8 cellular contexts compared by ENCODE assay signal in the genomic region with DNA sequence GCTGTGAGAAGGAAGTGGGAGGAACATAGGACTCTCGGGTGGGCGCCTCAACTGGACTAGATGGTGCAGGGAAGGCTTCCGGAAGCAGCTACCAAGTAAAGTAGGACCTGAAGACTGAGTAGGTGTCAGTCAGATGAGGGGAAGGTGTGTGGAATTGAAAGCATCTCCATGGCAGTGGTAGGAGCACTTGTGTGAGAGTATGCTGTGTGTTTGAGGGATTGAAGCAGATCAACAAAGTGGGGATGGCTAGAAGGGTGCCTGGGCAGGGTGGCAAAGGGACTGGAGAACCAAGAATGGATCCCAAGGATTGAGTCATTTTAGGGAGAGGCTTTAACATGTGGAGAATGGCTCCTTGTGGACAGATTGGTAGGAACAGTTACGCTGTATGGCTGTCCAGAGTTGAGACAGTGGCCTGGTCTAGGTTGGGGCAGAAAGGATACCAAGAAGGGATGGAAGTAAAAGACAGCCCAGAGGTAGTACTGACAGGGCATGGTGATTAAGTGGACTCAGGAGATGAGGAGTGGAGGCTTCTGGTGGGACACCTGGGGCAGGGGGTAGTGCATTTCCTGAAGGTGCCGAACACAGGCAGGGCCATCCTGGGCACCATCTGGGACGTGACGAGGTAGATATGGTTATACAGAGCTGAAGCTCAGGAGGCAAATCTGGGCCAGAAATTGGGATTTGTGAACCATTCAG. TPM values are rescaled to one million over a fixed set of nuclear protein-coding genes. Genes with fewer than 3 reads are reported as not detected.
A peak's percentile ranks its signal among the peaks of the same experiment; 100 is the strongest.
DNase-seq lines count a peak whose midpoint lies in the region; ATAC-seq and TF ChIP-seq lines count a peak whose summit lies in the region.

No MANE protein-coding gene starts in this region.

- POLR2A ChIA-PET in CD4-positive, alpha-beta T cell (lab: Charles Lee), result no interaction called here

- H3K9ac ChIP-seq in OCI-LY1 (ENCODE audit: low read length), result peak overlapping the region; percentile 99
- peak overlapping the region; percentile 70 for H3K9ac ChIP-seq in neural progenitor cell

- no peak for DNase-seq in CD4-positive, alpha-beta T cell
- DNase-seq in neural progenitor cell (ENCODE audit: low spot score) (no peak), GM03348 (ENCODE audit: low spot score) (no peak), germinal center (ENCODE audit: low spot score) (no peak)

- H2AFZ ChIP-seq in OCI-LY1 (ENCODE audit: low read length) (no peak overlapping the region), neural progenitor cell (replicated peaks) (no peak overlapping the region)

- intact Hi-C loops in CD4-positive, alpha-beta T cell (cut with DNase I, micrococcal nuclease), result loop anchor here in 1 of 2 experiments (2.0 to 10.0 kb wide), 5 partner anchors 147 to 1973 kb away; a partner anchor contains a TSS

- no peaks in the 10 kb centered on the region for H3K9me3 Mint-ChIP-seq in CD4-positive, alpha-beta T cell
- no peaks in the 10 kb centered on the region for H3K9me3 Mint-ChIP-seq in neural progenitor cell

- peak overlapping the region; percentile 99 for H3K4me3 Mint-ChIP-seq in CD4-positive, alpha-beta T cell
- peak overlapping the region; percentile 98 for H3K4me3 Mint-ChIP-seq in neural progenitor cell

- peaks cover 64% of the 10 kb centered on the region for H3K4me1 Mint-ChIP-seq in CD4-positive, alpha-beta T cell (ENCODE audit: low read depth)
- peaks cover 31% of the 10 kb centered on the region for H3K4me1 Mint-ChIP-seq in neural progenitor cell

- no peak for TF ChIP-seq CTCF in CD4-positive, alpha-beta T cell (IDR thresholded peaks at IDR 0.05)
- TF ChIP-seq CTCF in OCI-LY1 (IDR thresholded peaks at IDR 0.05; ENCODE audit: low read length) (no peak), neural progenitor cell (IDR thresholded peaks at IDR 0.05) (no peak)

- peaks cover 32% of the 10 kb centered on the region for H3K36me3 Mint-ChIP-seq in CD4-positive, alpha-beta T cell (ENCODE audit: low read depth)
- peaks cover 7% of the 10 kb centered on the region for H3K36me3 Mint-ChIP-seq in neural progenitor cell

- no peaks in the 10 kb centered on the region for H3K9me3 ChIP-seq in CD4-positive, alpha-beta T cell (ENCODE audit: control insufficient read depth, low read length)
- H3K9me3 ChIP-seq in OCI-LY1 (ENCODE audit: low read length) (no peaks in the 10 kb centered on the region), ectodermal cell (ENCODE audit: control insufficient read depth, low read length) (no peaks in the 10 kb centered on the region), neural progenitor cell (ENCODE audit: low read depth) (no peaks in the 10 kb centered on the region)

- peak overlapping the region; percentile 95 for H3K27ac Mint-ChIP-seq in CD4-positive, alpha-beta T cell
- H3K27ac Mint-ChIP-seq in neural progenitor cell, result no peak overlapping the region

- H3K27me3 Mint-ChIP-seq in CD4-positive, alpha-beta T cell, result no peaks in the 10 kb centered on the region
- peaks cover 4% of the 10 kb centered on the region for H3K27me3 Mint-ChIP-seq in neural progenitor cell (ENCODE audit: insufficient read depth, low read depth)

- H3K4me2 ChIP-seq in OCI-LY1 (ENCODE audit: low read length) (peak overlapping the region; percentile 98), neural progenitor cell (peak overlapping the region; percentile 94)

- CTCF ChIA-PET in CD4-positive, alpha-beta T cell (lab: Charles Lee), result no interaction called here

- H3K4me3 ChIP-seq in OCI-LY1 (ENCODE audit: low read depth, low read length, poor library complexity, severe bottlenecking), result peak overlapping the region; percentile 97
- peak overlapping the region; percentile 91 for H3K4me3 ChIP-seq in ectodermal cell (ENCODE audit: insufficient read depth, low read depth, low read length)
- peak overlapping the region; percentile 86 for H3K4me3 ChIP-seq in neural progenitor cell

- H3F3A ChIP-seq in OCI-LY1 (ENCODE audit: insufficient read depth, low read length) (peaks cover 16% of the 10 kb centered on the region), neural progenitor cell (ENCODE audit: low read depth) (peaks cover 41% of the 10 kb centered on the region)

- ATAC-seq in CD4-positive, alpha-beta T cell (ENCODE audit: poor library complexity), result no peak
- ATAC-seq in HG03565 (IDR thresholded peaks at IDR 0.05; ENCODE audit: unreplicated experiment), result no peak
- no peak for ATAC-seq in HG03159 (IDR thresholded peaks at IDR 0.05; ENCODE audit: unreplicated experiment)

- no peak overlapping the region for H3K27ac ChIP-seq in CD4-positive, alpha-beta T cell (ENCODE audit: low read depth, low read length)
- H3K27ac ChIP-seq in OCI-LY1 (ENCODE audit: low read depth, low read length, poor library complexity, severe bottlenecking), result no peak overlapping the region
- H3K27ac ChIP-seq in ectodermal cell (ENCODE audit: insufficient read depth, low read depth, low read length, poor library complexity, severe bottlenecking), result no peak overlapping the region
- no peak overlapping the region for H3K27ac ChIP-seq in neural progenitor cell

- H4K20me1 ChIP-seq in OCI-LY1 (ENCODE audit: insufficient read depth, low read length), result no peaks in the 10 kb centered on the region
- H4K20me1 ChIP-seq in neural progenitor cell (ENCODE audit: low read depth), result peaks cover 36% of the 10 kb centered on the region

- no peaks in the 10 kb centered on the region for H3K27me3 ChIP-seq in CD4-positive, alpha-beta T cell (ENCODE audit: control insufficient read depth, insufficient read depth, low read length)
- no peaks in the 10 kb centered on the region for H3K27me3 ChIP-seq in OCI-LY1 (ENCODE audit: insufficient read depth, low read length)
- no peaks in the 10 kb centered on the region for H3K27me3 ChIP-seq in ectodermal cell (ENCODE audit: control insufficient read depth, insufficient read depth, low read length, poor library complexity, severe bottlenecking)
- no peaks in the 10 kb centered on the region for H3K27me3 ChIP-seq in neural progenitor cell

- H3K9me2 ChIP-seq in OCI-LY1 (ENCODE audit: low read depth, low read length), result no peaks in the 10 kb centered on the region

- H3K36me3 ChIP-seq in OCI-LY1 (ENCODE audit: insufficient read depth, low read length) (peaks cover 23% of the 10 kb centered on the region; the same call in 1 of the 2 replicates), ectodermal cell (ENCODE audit: control insufficient read depth, insufficient read depth, low read length) (no peaks in the 10 kb centered on the region), neural progenitor cell (no peaks in the 10 kb centered on the region)

- H3K79me2 ChIP-seq in OCI-LY1 (ENCODE audit: insufficient read depth, low read length) (peaks cover 16% of the 10 kb centered on the region), neural progenitor cell (ENCODE audit: low read depth) (peaks cover 60% of the 10 kb centered on the region)

- H3K4me1 ChIP-seq in OCI-LY1 (ENCODE audit: insufficient read depth, low read length, severe bottlenecking) (peaks cover 36% of the 10 kb centered on the region), ectodermal cell (ENCODE audit: control insufficient read depth, insufficient read depth, low read length) (peaks cover 18% of the 10 kb centered on the region), neural progenitor cell (peaks cover 23% of the 10 kb centered on the region)

- 92% methylated on average over 7 of the region's 7 CpGs for WGBS in ectodermal cell, 2 experiments

RNA-seq across cellular contexts. Expression of a gene that starts 1.5 kb away (rescaled TPM):
- 1 to 10 TPM; 2.8 to 8.3 TPM for total RNA-seq in CD4-positive, alpha-beta T cell
- polyA plus RNA-seq in ectodermal cell (2013, experiment 1 of 4), result 38.8 TPM
- polyA plus RNA-seq in ectodermal cell (2013, experiment 2 of 4), result 30.7 TPM
- 27.2 TPM for polyA plus RNA-seq in ectodermal cell (2013, experiment 3 of 4)
- 36.9 TPM for polyA plus RNA-seq in ectodermal cell (2013, experiment 4 of 4)
- 2.0 and 2.4 TPM in 2 replicates for total RNA-seq in neural progenitor cell (ENCODE audit: low replicate concordance)

RNA-seq across cellular contexts. Expression of a gene that starts 4.2 kb away (rescaled TPM):
- 1 to 10 TPM; 2.5 to 4.2 TPM for total RNA-seq in CD4-positive, alpha-beta T cell
- polyA plus RNA-seq in ectodermal cell (2013, experiment 1 of 4), result 412 TPM
- polyA plus RNA-seq in ectodermal cell (2013, experiment 2 of 4), result 418 TPM
- 326 TPM for polyA plus RNA-seq in ectodermal cell (2013, experiment 3 of 4)
- polyA plus RNA-seq in ectodermal cell (2013, experiment 4 of 4), result 332 TPM
- 210 and 364 TPM in 2 replicates for total RNA-seq in neural progenitor cell (ENCODE audit: low replicate concordance)

RNA-seq across cellular contexts. Expression of a gene that starts 42.7 kb away (rescaled TPM):
- 1 to 10 TPM; 1.5 to 2.5 TPM for total RNA-seq in CD4-positive, alpha-beta T cell
- polyA plus RNA-seq in ectodermal cell (2013, experiment 1 of 4), result not detected
- polyA plus RNA-seq in ectodermal cell (2013, experiment 2 of 4), result 0.12 TPM
- polyA plus RNA-seq in ectodermal cell (2013, experiment 3 of 4), result 0.27 TPM
- polyA plus RNA-seq in ectodermal cell (2013, experiment 4 of 4), result 0.28 TPM
- 0.06 TPM in 1 of 2 replicates, not detected in the other for total RNA-seq in neural progenitor cell (ENCODE audit: low replicate concordance)

Comparison
In these comparisons a context has a peak if more than half of its experiments do, and no peak if none do; other contexts are left out.
1. RNA of a gene that starts 4.2 kb away (total RNA-seq): 210 to 364 TPM in neural progenitor cell; 2.5 to 4.2 TPM in CD4-positive, alpha-beta T cell; every median in the first group is over 10 times any median in the second.
2. Peak in every context shown above with its lines, with median percentiles within 50 percentile points of each other: H3K4me3 ChIP-seq.